8 cellular contexts compared by ENCODE assay signal in genomic region chr4:158856852-158857251, GRCh38.
DNase-seq lines count a peak whose midpoint lies in the region; ATAC-seq and TF ChIP-seq lines count a peak whose summit lies in the region.

No MANE protein-coding gene starts in this region.

- peaks cover 29% of the 10 kb centered on the region for H3K36me3 Mint-ChIP-seq in activated CD4-positive, alpha-beta memory T cell treated with anti-CD3 and anti-CD28 coated beads, Interleukin-2, amount 10 ng/mL, durations not matched to agents 7 days and 5 days (ENCODE audit: low read depth)

- H3K27me3 ChIP-seq in lower lobe of right lung (ENCODE audit: low read depth), result no peaks in the 10 kb centered on the region

- H3K9me3 ChIP-seq in lower lobe of right lung, result no peaks in the 10 kb centered on the region

- H3K4me3 Mint-ChIP-seq in activated CD4-positive, alpha-beta memory T cell treated with anti-CD3 and anti-CD28 coated beads, Interleukin-2, amount 10 ng/mL, durations not matched to agents 7 days and 5 days, result no peak overlapping the region

- H3K4me3 ChIP-seq in coronary artery, result no peak overlapping the region
- no peak overlapping the region for H3K4me3 ChIP-seq in lower lobe of right lung

- CTCF ChIA-PET in activated CD4-positive, alpha-beta memory T cell treated with anti-CD3 and anti-CD28 coated beads, Interleukin-2, amount 10 ng/mL, durations not matched to agents 7 days and 5 days (lab: Charles Lee), result interaction anchor here (0.6 to 3.8 kb wide), 10 partner anchors 16 to 346 kb away, joined by 3 to 33 read pairs (median 4); no protein-coding TSS in a partner anchor

- peak; percentile 61 for ATAC-seq in GM19395 (IDR thresholded peaks at IDR 0.05; ENCODE audit: unreplicated experiment)
- peak; percentile 49 for ATAC-seq in HG03457 (IDR thresholded peaks at IDR 0.05; ENCODE audit: unreplicated experiment)
- peak; percentile 58 to 74 for ATAC-seq in lower lobe of right lung
- ATAC-seq in GM19324 (IDR thresholded peaks at IDR 0.05; ENCODE audit: low FRiP score, unreplicated experiment), result no peak

- H3K27ac Mint-ChIP-seq in activated CD4-positive, alpha-beta memory T cell treated with anti-CD3 and anti-CD28 coated beads, Interleukin-2, amount 10 ng/mL, durations not matched to agents 7 days and 5 days, result no peak overlapping the region

- no peaks in the 10 kb centered on the region for H3K4me1 ChIP-seq in lower lobe of right lung

- H3K27ac ChIP-seq in coronary artery, result no peak overlapping the region
- no peak overlapping the region for H3K27ac ChIP-seq in lower lobe of right lung

- peak; percentile 13 for TF ChIP-seq CTCF in coronary artery (IDR thresholded peaks at IDR 0.05)
- TF ChIP-seq CTCF in lower lobe of right lung (IDR thresholded peaks at IDR 0.05), result peak; percentile 53

- H3K27me3 Mint-ChIP-seq in activated CD4-positive, alpha-beta memory T cell treated with anti-CD3 and anti-CD28 coated beads, Interleukin-2, amount 10 ng/mL, durations not matched to agents 7 days and 5 days, result no peaks in the 10 kb centered on the region

- peaks cover 51% of the 10 kb centered on the region for H3K36me3 ChIP-seq in lower lobe of right lung

- DNase-seq in DMS 273 (lab: John Stamatoyannopoulos, UW; ENCODE audit: unreplicated experiment) (peak; percentile 40), NOMO-1 treated with dmso at 0.1 percent for 144 hours (lab: John Stamatoyannopoulos, UW; ENCODE audit: unreplicated experiment) (peak; percentile 28), coronary artery (ENCODE audit: low spot score) (no peak), lower lobe of right lung (no peak)
- no peak for DNase-seq in activated CD4-positive, alpha-beta memory T cell treated with anti-CD3 and anti-CD28 coated beads, Interleukin-2, amount 10 ng/mL, durations not matched to agents 7 days and 5 days

- POLR2A ChIA-PET in activated CD4-positive, alpha-beta memory T cell treated with anti-CD3 and anti-CD28 coated beads, Interleukin-2, amount 10 ng/mL, durations not matched to agents 7 days and 5 days (lab: Charles Lee), result interaction anchor here (1.3 kb wide), 1 partner anchor 346 kb away, joined by 4 read pairs; no protein-coding TSS in a partner anchor

- intact Hi-C loops in lower lobe of right lung (cut with DNase I), result loop anchor here (10.0 kb wide), 1 partner anchor 318 kb away; no protein-coding TSS in a partner anchor

- H3K9me3 Mint-ChIP-seq in activated CD4-positive, alpha-beta memory T cell treated with anti-CD3 and anti-CD28 coated beads, Interleukin-2, amount 10 ng/mL, durations not matched to agents 7 days and 5 days, result no peaks in the 10 kb centered on the region

- peaks cover 8% of the 10 kb centered on the region for H3K4me1 Mint-ChIP-seq in activated CD4-positive, alpha-beta memory T cell treated with anti-CD3 and anti-CD28 coated beads, Interleukin-2, amount 10 ng/mL, durations not matched to agents 7 days and 5 days

Comparison
In these comparisons a context has a peak if more than half of its experiments do, and no peak if none do; other contexts are left out.
1. DNase-seq: peak in DMS 273 (single experiment) and NOMO-1 treated with dmso at 0.1 percent for 144 hours (single experiment); none in coronary artery (single experiment), lower lobe of right lung (single experiment) and activated CD4-positive, alpha-beta memory T cell treated with anti-CD3 and anti-CD28 coated beads, Interleukin-2, amount 10 ng/mL, durations not matched to agents 7 days and 5 days (single experiment).